Comparison of ENCODE assay signal across 9 cellular contexts in genomic region chr12:47881826-47882427, GRCh38. TPM values are rescaled to one million over a fixed set of nuclear protein-coding genes. Genes with fewer than 3 reads are reported as not detected.
DNase-seq lines count a peak whose midpoint lies in the region; ATAC-seq and TF ChIP-seq lines count a peak whose summit lies in the region.
"Had no signal": no experiment of that assay in that cellular context is flagged by ENCODE, and none has a peak within 500 bp of the region (broad histone marks: within the 10 kb centered on the region; RNA-seq: fewer than 3 reads in every experiment).

No MANE protein-coding gene starts in this region.

- H3K27me3 ChIP-seq in smooth muscle cell (ENCODE audit: low read depth), result no peaks in the 10 kb centered on the region

- H3K27ac Mint-ChIP-seq in T-helper 1 cell treated with Interleukin-12 subunit alpha and Interleukin-12 subunit beta and Interleukin-4 antibody, amounts not matched to agents 30 μg/mL and 1 μg/mL, for 36 hours, result peak overlapping the region; percentile 90
- no peak overlapping the region for H3K27ac Mint-ChIP-seq in endothelial cell (ENCODE audit: unreplicated experiment)

- no peak overlapping the region for H3K4me3 ChIP-seq in smooth muscle cell

- H3K4me3 Mint-ChIP-seq in T-helper 1 cell treated with Interleukin-12 subunit alpha and Interleukin-12 subunit beta and Interleukin-4 antibody, amounts not matched to agents 30 μg/mL and 1 μg/mL, for 36 hours, result peak overlapping the region; percentile 93
- H3K4me3 Mint-ChIP-seq in endothelial cell (ENCODE audit: unreplicated experiment), result no peak overlapping the region

- peak overlapping the region; percentile 66 for H3K4me2 ChIP-seq in smooth muscle cell

- H2AFZ ChIP-seq in smooth muscle cell (ENCODE audit: low read depth), result no peak overlapping the region

- no peaks in the 10 kb centered on the region for H3F3A ChIP-seq in smooth muscle cell (ENCODE audit: low read depth)

- peaks cover 52% of the 10 kb centered on the region for H3K36me3 Mint-ChIP-seq in T-helper 1 cell treated with Interleukin-12 subunit alpha and Interleukin-12 subunit beta and Interleukin-4 antibody, amounts not matched to agents 30 μg/mL and 1 μg/mL, for 36 hours (ENCODE audit: low read depth)
- H3K36me3 Mint-ChIP-seq in endothelial cell (ENCODE audit: low read depth, unreplicated experiment), result peaks cover 12% of the 10 kb centered on the region

- H3K9ac ChIP-seq in smooth muscle cell (ENCODE audit: low read depth), result no peak overlapping the region

- H4K20me1 ChIP-seq in smooth muscle cell (ENCODE audit: low read depth), result peaks cover 4% of the 10 kb centered on the region

- peak; percentile 66 for ATAC-seq in SK-N-SH treated with all-trans-retinoic acid at 6 μM for 48 hours
- ATAC-seq in HG03135 (IDR thresholded peaks at IDR 0.05; ENCODE audit: unreplicated experiment), result no peak

- peak overlapping the region; percentile 80 for H3K27ac ChIP-seq in smooth muscle cell (ENCODE audit: low read depth)
- H3K27ac ChIP-seq: C4-2B had no signal

- H3K79me2 ChIP-seq in smooth muscle cell (ENCODE audit: low read depth), result no peaks in the 10 kb centered on the region

- 25% methylated on average over 8 of the region's 8 CpGs for WGBS in smooth muscle cell (ENCODE audit: low lambda C conversion rate)

- no peaks in the 10 kb centered on the region for H3K9me3 Mint-ChIP-seq in T-helper 1 cell treated with Interleukin-12 subunit alpha and Interleukin-12 subunit beta and Interleukin-4 antibody, amounts not matched to agents 30 μg/mL and 1 μg/mL, for 36 hours
- H3K9me3 Mint-ChIP-seq in endothelial cell (ENCODE audit: unreplicated experiment), result no peaks in the 10 kb centered on the region

- TF ChIP-seq CTCF in smooth muscle cell (IDR thresholded peaks at IDR 0.05; ENCODE audit: borderline replicate concordance, insufficient read depth, poor library complexity, severe bottlenecking) (no peak), endothelial cell (IDR thresholded peaks at IDR 0.05; ENCODE audit: unreplicated experiment) (no peak)

- peaks cover 75% of the 10 kb centered on the region for H3K4me1 Mint-ChIP-seq in T-helper 1 cell treated with Interleukin-12 subunit alpha and Interleukin-12 subunit beta and Interleukin-4 antibody, amounts not matched to agents 30 μg/mL and 1 μg/mL, for 36 hours (ENCODE audit: low read depth)
- peaks cover 20% of the 10 kb centered on the region for H3K4me1 Mint-ChIP-seq in endothelial cell (ENCODE audit: unreplicated experiment)

- peaks cover 6% of the 10 kb centered on the region for H3K4me1 ChIP-seq in smooth muscle cell (ENCODE audit: low read depth)

- DNase-seq in T-helper 1 cell (no peak), fibroblast of peridontal ligament (ENCODE audit: extremely low read depth) (peak; percentile 99), smooth muscle cell (lab: John Stamatoyannopoulos, UW; ENCODE audit: unreplicated experiment) (no peak), endothelial cell (ENCODE audit: low spot score) (no peak)
- no peak for DNase-seq in effector CD4-positive, alpha-beta T cell

- no peaks in the 10 kb centered on the region for H3K27me3 Mint-ChIP-seq in T-helper 1 cell treated with Interleukin-12 subunit alpha and Interleukin-12 subunit beta and Interleukin-4 antibody, amounts not matched to agents 30 μg/mL and 1 μg/mL, for 36 hours (ENCODE audit: low read depth)
- peaks cover 3% of the 10 kb centered on the region for H3K27me3 Mint-ChIP-seq in endothelial cell (ENCODE audit: unreplicated experiment)

- H3K36me3 ChIP-seq in smooth muscle cell (ENCODE audit: low read depth), result no peaks in the 10 kb centered on the region

- H3K9me3 ChIP-seq in smooth muscle cell (replicated peaks; ENCODE audit: low read depth), result no peaks in the 10 kb centered on the region

TF ChIP-seq in SK-N-SH treated with all-trans-retinoic acid at 6 μM for 48 hours, 23 proteins besides CTCF, POLR2A, EP300 and RAD21:
- TF ChIP-seq TOX (CRISPR knock-in tag; IDR thresholded peaks at IDR 0.05; ENCODE audit: borderline replicate concordance) (no peak), PATZ1 (CRISPR knock-in tag; IDR thresholded peaks at IDR 0.05; ENCODE audit: borderline replicate concordance) (no peak), OSR1 (CRISPR knock-in tag; IDR thresholded peaks at IDR 0.05) (no peak), ZNF565 (CRISPR knock-in tag; conservative IDR thresholded peaks at IDR 0.05; ENCODE audit: low read depth) (no peak), RARB (CRISPR knock-in tag; IDR thresholded peaks at IDR 0.05) (no peak), TSHZ2 (CRISPR knock-in tag; IDR thresholded peaks at IDR 0.05) (no peak), POU6F1 (CRISPR knock-in tag; IDR thresholded peaks at IDR 0.05; ENCODE audit: borderline replicate concordance, low read depth) (no peak), ARNTL (CRISPR knock-in tag; IDR thresholded peaks at IDR 0.05; ENCODE audit: borderline replicate concordance, low read depth) (no peak), ZC3H10 (CRISPR knock-in tag; IDR thresholded peaks at IDR 0.05) (no peak), ZFP30 (CRISPR knock-in tag; IDR thresholded peaks at IDR 0.05) (no peak)

RNA-seq across cellular contexts. Expression of gene VDR, which starts 22.9 kb away (rescaled TPM):
- total RNA-seq in smooth muscle cell (6.5 and 16.5 TPM in 2 replicates), endothelial cell (ENCODE audit: unreplicated experiment) (2.3 TPM)
- polyA plus RNA-seq in smooth muscle cell, result 6.4 and 8.0 TPM in 2 replicates
